Comparison of ENCODE assay signal across 25 cellular contexts in genomic region chr18:41064916-41065315, GRCh38.
"Had no signal": no experiment of that assay in that cellular context is flagged by ENCODE, and none has a peak within 500 bp of the region (broad histone marks: within the 10 kb centered on the region; RNA-seq: fewer than 3 reads in every experiment).

No MANE protein-coding gene starts in this region.

- FAIRE-seq: urothelium cell line had no signal

- H3K27ac Mint-ChIP-seq: stimulated activated effector memory CD8-positive, alpha-beta T cell treated with anti-CD3 and anti-CD28 coated beads, Interleukin-12 subunit alpha, Interleukin-12 subunit beta, amount 100 ng/mL, for 72 hours; stimulated activated memory B cell treated with anti-CD40 and anti-IgM and Interleukin-4, amounts not matched to agents 10 μg/mL and 1 μg/mL and 100 μg/mL, for 72 hours; stimulated activated naive B cell treated with anti-CD40 and anti-IgM and Interleukin-4, amounts not matched to agents 10 μg/mL and 1 μg/mL and 100 μg/mL, for 72 hours; stimulated activated naive CD8-positive, alpha-beta T cell treated with anti-CD3 and anti-CD28 coated beads, Interleukin-15, amount 100 ng/mL, for 72 hours; stimulated activated naive CD8-positive, alpha-beta T cell treated with anti-CD3 and anti-CD28 coated beads, Interleukin-15, Interleukin-2, amounts not matched to agents 100 ng/mL and 50 ng/mL, for 24 hours; type B pancreatic cell had no signal

- ATAC-seq: stimulated activated effector memory CD8-positive, alpha-beta T cell treated with anti-CD3 and anti-CD28 coated beads, Interleukin-12 subunit alpha, Interleukin-12 subunit beta, amount 100 ng/mL, for 72 hours; stimulated activated memory B cell treated with anti-CD40 and anti-IgM and Interleukin-4, amounts not matched to agents 10 μg/mL and 1 μg/mL and 100 μg/mL, for 72 hours; stimulated activated naive B cell treated with anti-CD40 and anti-IgM and Interleukin-4, amounts not matched to agents 10 μg/mL and 1 μg/mL and 100 μg/mL, for 72 hours; stimulated activated naive CD8-positive, alpha-beta T cell treated with anti-CD3 and anti-CD28 coated beads, Interleukin-15, amount 100 ng/mL, for 72 hours; stimulated activated naive CD8-positive, alpha-beta T cell treated with anti-CD3 and anti-CD28 coated beads, Interleukin-15, Interleukin-2, amounts not matched to agents 100 U/mL and 50 U/mL, for 24 hours; upper lobe of right lung had no signal

- H3K4me3 Mint-ChIP-seq: stimulated activated effector memory CD8-positive, alpha-beta T cell treated with anti-CD3 and anti-CD28 coated beads, Interleukin-12 subunit alpha, Interleukin-12 subunit beta, amount 100 ng/mL, for 72 hours; stimulated activated memory B cell treated with anti-CD40 and anti-IgM and Interleukin-4, amounts not matched to agents 10 μg/mL and 1 μg/mL and 100 μg/mL, for 72 hours; stimulated activated naive B cell treated with anti-CD40 and anti-IgM and Interleukin-4, amounts not matched to agents 10 μg/mL and 1 μg/mL and 100 μg/mL, for 72 hours; stimulated activated naive CD8-positive, alpha-beta T cell treated with anti-CD3 and anti-CD28 coated beads, Interleukin-15, amount 100 ng/mL, for 72 hours; stimulated activated naive CD8-positive, alpha-beta T cell treated with anti-CD3 and anti-CD28 coated beads, Interleukin-15, Interleukin-2, amounts not matched to agents 100 ng/mL and 50 ng/mL, for 24 hours; type B pancreatic cell had no signal

- H3K27me3 Mint-ChIP-seq: stimulated activated memory B cell treated with anti-CD40 and anti-IgM and Interleukin-4, amounts not matched to agents 10 μg/mL and 1 μg/mL and 100 μg/mL, for 72 hours; stimulated activated naive B cell treated with anti-CD40 and anti-IgM and Interleukin-4, amounts not matched to agents 10 μg/mL and 1 μg/mL and 100 μg/mL, for 72 hours; stimulated activated naive CD8-positive, alpha-beta T cell treated with anti-CD3 and anti-CD28 coated beads, Interleukin-15, amount 100 ng/mL, for 72 hours; stimulated activated naive CD8-positive, alpha-beta T cell treated with anti-CD3 and anti-CD28 coated beads, Interleukin-15, Interleukin-2, amounts not matched to agents 100 ng/mL and 50 ng/mL, for 24 hours; type B pancreatic cell had no signal

- DNase-seq: stimulated activated CD4-positive, alpha-beta T cell treated with anti-CD3 and anti-CD28 coated beads, Interleukin-2, amount 100 ng/mL, for 48 hours; stimulated activated CD4-positive, alpha-beta T cell treated with anti-CD3 and anti-CD28 coated beads, Interleukin-4, amount 100 ng/mL, for 1 hour; stimulated activated CD4-positive, alpha-beta T cell treated with anti-CD3 and anti-CD28 coated beads, Interleukin-4, amount 100 ng/mL, for 24 hours; stimulated activated CD4-positive, alpha-beta T cell treated with anti-CD3 and anti-CD28 coated beads, Interleukin-4, amount 100 ng/mL, for 4 hours; stimulated activated CD8-positive, alpha-beta memory T cell treated with anti-CD3 and anti-CD28 coated beads, Interleukin-4, amount 100 ng/mL, for 48 hours; stimulated activated naive B cell treated with anti-CD40 and anti-IgM and Interleukin-4, amounts not matched to agents 10 μg/mL and 1 μg/mL and 100 μg/mL, for 72 hours; stimulated activated naive CD4-positive, alpha-beta T cell; stimulated activated naive CD4-positive, alpha-beta T cell treated with Interleukin-2 at 50 U/mL for 16 hours; stimulated activated naive CD8-positive, alpha-beta T cell treated with anti-CD3 and anti-CD28 coated beads, Interleukin-15, amount 100 ng/mL, for 72 hours; stimulated activated naive CD8-positive, alpha-beta T cell treated with anti-CD3 and anti-CD28 coated beads, Interleukin-15, Interleukin-2, amounts not matched to agents 100 U/mL and 50 U/mL, for 24 hours; stomach; substantia nigra; testis; thyroid gland; tibial artery; transverse colon; trophoblast cell; upper lobe of left lung; upper lobe of right lung; uterus had no signal

- H3K36me3 Mint-ChIP-seq: stimulated activated effector memory CD8-positive, alpha-beta T cell treated with anti-CD3 and anti-CD28 coated beads, Interleukin-12 subunit alpha, Interleukin-12 subunit beta, amount 100 ng/mL, for 72 hours; stimulated activated memory B cell treated with anti-CD40 and anti-IgM and Interleukin-4, amounts not matched to agents 10 μg/mL and 1 μg/mL and 100 μg/mL, for 72 hours; stimulated activated naive B cell treated with anti-CD40 and anti-IgM and Interleukin-4, amounts not matched to agents 10 μg/mL and 1 μg/mL and 100 μg/mL, for 72 hours; type B pancreatic cell had no signal

- H3K4me1 Mint-ChIP-seq: stimulated activated effector memory CD8-positive, alpha-beta T cell treated with anti-CD3 and anti-CD28 coated beads, Interleukin-12 subunit alpha, Interleukin-12 subunit beta, amount 100 ng/mL, for 72 hours; stimulated activated memory B cell treated with anti-CD40 and anti-IgM and Interleukin-4, amounts not matched to agents 10 μg/mL and 1 μg/mL and 100 μg/mL, for 72 hours; stimulated activated naive B cell treated with anti-CD40 and anti-IgM and Interleukin-4, amounts not matched to agents 10 μg/mL and 1 μg/mL and 100 μg/mL, for 72 hours; stimulated activated naive CD8-positive, alpha-beta T cell treated with anti-CD3 and anti-CD28 coated beads, Interleukin-15, amount 100 ng/mL, for 72 hours had no signal

- H3K9me3 Mint-ChIP-seq: type B pancreatic cell had no signal
